Comparison of ENCODE assay signal across 14 cellular contexts in the genomic region with DNA sequence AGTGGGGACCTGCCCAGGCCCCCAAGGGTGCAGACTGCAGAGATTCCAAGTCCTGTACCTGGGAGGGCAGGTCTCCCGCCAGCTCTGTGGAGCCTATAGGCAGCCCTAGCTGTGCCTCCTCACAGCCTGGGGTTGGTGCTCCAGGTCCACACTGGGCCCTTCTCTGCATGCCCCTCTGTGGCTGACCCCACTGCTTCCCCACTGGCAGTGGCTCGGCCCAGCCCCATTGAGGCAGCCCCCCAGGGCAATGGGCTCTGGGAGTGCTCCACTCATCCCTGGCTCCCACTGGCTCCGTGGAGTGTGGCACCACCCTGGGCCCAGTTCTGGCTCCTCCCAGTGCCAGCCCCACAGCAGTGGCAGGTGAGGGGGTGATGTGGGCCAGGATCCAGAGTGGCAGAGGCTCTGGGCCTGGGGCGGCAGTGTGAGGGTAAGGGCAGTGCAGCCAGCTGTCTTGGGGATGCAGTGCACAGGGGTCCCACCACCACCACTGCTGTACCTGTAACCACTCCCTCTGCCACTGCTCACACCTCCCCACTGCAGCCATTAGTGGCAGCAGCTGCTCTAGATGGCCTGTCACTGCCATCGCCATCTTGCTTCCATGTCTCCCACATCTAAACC.
A peak's percentile ranks its signal among the peaks of the same experiment; 100 is the strongest.
DNase-seq lines count a peak whose midpoint lies in the region; ATAC-seq, FAIRE-seq and TF ChIP-seq lines count a peak whose summit lies in the region.
"Had no signal": no experiment of that assay in that cellular context is flagged by ENCODE, and none has a peak within 500 bp of the region (broad histone marks: within the 10 kb centered on the region; RNA-seq: fewer than 3 reads in every experiment).

No MANE protein-coding gene starts in this region.

- no peaks in the 10 kb centered on the region for H3K4me1 ChIP-seq in kidney (ENCODE audit: control insufficient read depth in 1 of 2, insufficient read depth in 1 of 2, low read depth in 1 of 2, low read length in 2 of 2)
- no peaks in the 10 kb centered on the region for H3K4me1 ChIP-seq in trophoblast cell (ENCODE audit: control insufficient read depth in 1 of 2, insufficient read depth in 2 of 2, low read length in 2 of 2)
- H3K4me1 ChIP-seq in upper lobe of left lung = no peaks in the 10 kb centered on the region
- no peaks in the 10 kb centered on the region for H3K4me1 ChIP-seq in HAP-1
- H3K4me1 ChIP-seq: BLaER1, Caco-2 had no signal

- H2AK5ac ChIP-seq in trophoblast cell (ENCODE audit: low read length) = no peak overlapping the region

- H2AFZ ChIP-seq in trophoblast cell (ENCODE audit: insufficient read depth, low read length, poor library complexity) = no peak overlapping the region

- DNase-seq in Right ventricle myocardium superior (peak; percentile 24), left cardiac atrium (no peak), kidney (peak; percentile 72), trophoblast cell (no peak), upper lobe of left lung (peak in 1 of 2 donors; percentile 58), anterior cingulate cortex (lab: John Stamatoyannopoulos, UW) (no peak), HAP-1 (ENCODE audit: low spot score in 2 of 2) (no peak), mesothelial cell of epicardium (ENCODE audit: low spot score in 2 of 2, unreplicated experiment in 2 of 2) (no peak)
- DNase-seq: 8988T; AML-193; Caco-2; CD8-positive, alpha-beta memory T cell; GF-D8 had no signal

- H3K27me3 Mint-ChIP-seq in mesothelial cell of epicardium (ENCODE audit: low read depth) = no peaks in the 10 kb centered on the region
- H3K27me3 Mint-ChIP-seq: CD8-positive, alpha-beta memory T cell had no signal

- TF ChIP-seq CTCF in kidney (IDR thresholded peaks at IDR 0.05; ENCODE audit: borderline replicate concordance, extremely low read depth, insufficient read depth) (no peak), upper lobe of left lung (IDR thresholded peaks at IDR 0.05) (no peak), mesothelial cell of epicardium (IDR thresholded peaks at IDR 0.05; ENCODE audit: unreplicated experiment) (no peak)

- no peaks in the 10 kb centered on the region for H3K36me3 ChIP-seq in kidney (ENCODE audit: control insufficient read depth in 1 of 2, insufficient read depth in 2 of 2, low read length in 2 of 2)
- H3K36me3 ChIP-seq in trophoblast cell (ENCODE audit: control insufficient read depth in 1 of 2, insufficient read depth in 2 of 2, low read length in 2 of 2) = no peaks in the 10 kb centered on the region
- no peaks in the 10 kb centered on the region for H3K36me3 ChIP-seq in upper lobe of left lung
- no peaks in the 10 kb centered on the region for H3K36me3 ChIP-seq in HAP-1 (replicated peaks)
- H3K36me3 ChIP-seq: BLaER1 had no signal

- H3K18ac ChIP-seq in trophoblast cell (ENCODE audit: low read length) = peak overlapping the region; percentile 29

- no peaks in the 10 kb centered on the region for H3K4me1 Mint-ChIP-seq in mesothelial cell of epicardium
- H3K4me1 Mint-ChIP-seq: CD8-positive, alpha-beta memory T cell had no signal

- H3K9ac ChIP-seq in kidney (ENCODE audit: low read length in 2 of 2) (no peak overlapping the region), trophoblast cell (ENCODE audit: low read length) (no peak overlapping the region)
- H3K9ac ChIP-seq: BLaER1 had no signal

- no peak overlapping the region for H3K14ac ChIP-seq in trophoblast cell (ENCODE audit: low read length)

- H2BK5ac ChIP-seq in trophoblast cell (ENCODE audit: low read depth, low read length, poor library complexity) = no peak overlapping the region

- no peak overlapping the region for H2BK12ac ChIP-seq in trophoblast cell (ENCODE audit: low read length)

- no peak overlapping the region for H3K4me3 ChIP-seq in kidney (ENCODE audit: low read length in 2 of 2)
- H3K4me3 ChIP-seq in trophoblast cell (ENCODE audit: low read depth, low read length) = no peak overlapping the region
- no peak overlapping the region for H3K4me3 ChIP-seq in upper lobe of left lung
- H3K4me3 ChIP-seq in HAP-1 = no peak overlapping the region
- H3K4me3 ChIP-seq: BLaER1 had no signal

- no peak for FAIRE-seq in kidney (lab: Jason Lieb, UNC)

- H3K4me2 ChIP-seq in trophoblast cell (ENCODE audit: low read length) = no peak overlapping the region
- H3K4me2 ChIP-seq: BLaER1 had no signal

- H2BK120ac ChIP-seq in trophoblast cell (ENCODE audit: insufficient read depth, low read length, poor library complexity) = no peak overlapping the region

- H4K12ac ChIP-seq in trophoblast cell (ENCODE audit: low read depth, low read length) = no peak overlapping the region

- no peak overlapping the region for H3K4ac ChIP-seq in trophoblast cell (ENCODE audit: low read depth, low read length)

- peaks cover under 1% of the 10 kb centered on the region for H3K9me3 Mint-ChIP-seq in mesothelial cell of epicardium

- no CpG with 5 or more reads among the region's 5 CpGs for WGBS in trophoblast cell (ENCODE audit: extremely low coverage, insufficient coverage, insufficient read length)
- WGBS in upper lobe of left lung, 2 donors = 92 to 100% methylated on average over 1 to 5 of the region's 5 CpGs

- no peaks in the 10 kb centered on the region for H3K36me3 Mint-ChIP-seq in mesothelial cell of epicardium
- H3K36me3 Mint-ChIP-seq: CD8-positive, alpha-beta memory T cell had no signal

- intact Hi-C loops in Right ventricle myocardium superior (cut with DNase I) (no loop called here), left cardiac atrium (cut with DNase I) (no loop called here), kidney (cut with DNase I) (no loop called here)

- no peak overlapping the region for H4K8ac ChIP-seq in trophoblast cell (ENCODE audit: low read depth, low read length)

- no peaks in the 10 kb centered on the region for H3K79me1 ChIP-seq in trophoblast cell (ENCODE audit: low read length)

- no peak overlapping the region for H4K91ac ChIP-seq in trophoblast cell (ENCODE audit: low read depth, low read length)

- in situ Hi-C loops in HAP-1 (cut with MboI; ENCODE audit: low sequenced_read_pairs) = no loop called here

- H3K27me3 ChIP-seq in trophoblast cell (ENCODE audit: insufficient read depth, low read length) (no peaks in the 10 kb centered on the region), upper lobe of left lung (no peaks in the 10 kb centered on the region), HAP-1 (ENCODE audit: low read depth) (no peaks in the 10 kb centered on the region)
- H3K27me3 ChIP-seq: BLaER1 had no signal

- H3K9me3 ChIP-seq in kidney (ENCODE audit: control insufficient read depth in 1 of 2, low read length in 2 of 2) (peaks cover 0 to 2% of the 10 kb centered on the region in 2 donors), trophoblast cell (ENCODE audit: insufficient read depth, low read depth, low read length) (peaks cover 1% of the 10 kb centered on the region), upper lobe of left lung (peaks cover 0 to 20% (median 5%) of the 10 kb centered on the region in 4 donors), HAP-1 (no peaks in the 10 kb centered on the region)
- H3K9me3 ChIP-seq: Caco-2 had no signal

- H3K27ac Mint-ChIP-seq in mesothelial cell of epicardium = no peak overlapping the region
- H3K27ac Mint-ChIP-seq: CD8-positive, alpha-beta memory T cell had no signal

- H3K4me3 Mint-ChIP-seq in mesothelial cell of epicardium = no peak overlapping the region
- H3K4me3 Mint-ChIP-seq: CD8-positive, alpha-beta memory T cell had no signal

- H3K23ac ChIP-seq in trophoblast cell (ENCODE audit: low read length) = no peak overlapping the region

- H3K79me2 ChIP-seq in trophoblast cell (ENCODE audit: control insufficient read depth, insufficient read depth, low read length, poor library complexity) = peaks cover 2% of the 10 kb centered on the region

- no peak for TF ChIP-seq EP300 in upper lobe of left lung (IDR thresholded peaks at IDR 0.05)

- H3K27ac ChIP-seq in kidney (ENCODE audit: low read depth in 2 of 2, low read length in 2 of 2) = no peak overlapping the region
- H3K27ac ChIP-seq in trophoblast cell (ENCODE audit: low read depth, low read length) = no peak overlapping the region
- H3K27ac ChIP-seq in upper lobe of left lung = no peak overlapping the region
- H3K27ac ChIP-seq: BLaER1 had no signal

- TF ChIP-seq POLR2A in upper lobe of left lung (IDR thresholded peaks at IDR 0.05) = no peak

- ATAC-seq in Right ventricle myocardium superior (ENCODE audit: poor library complexity) (no peak), left cardiac atrium (no peak), upper lobe of left lung (ENCODE audit: low FRiP score in 2 of 2) (peak; percentile 51 to 66)

Comparison
In these comparisons a context has a peak if more than half of its experiments do, and no peak if none do; other contexts are left out.
1. DNase-seq: peak in Right ventricle myocardium superior (single experiment) and kidney (single experiment); none in left cardiac atrium (single experiment), trophoblast cell (0 of 2), anterior cingulate cortex (0 of 58), HAP-1 (0 of 2) and mesothelial cell of epicardium (0 of 2).
2. ATAC-seq: peak in upper lobe of left lung (2 of 2); none in Right ventricle myocardium superior (single experiment) and left cardiac atrium (0 of 2).